Comparison of ENCODE assay signal across 1 cellular context in the genomic region with DNA sequence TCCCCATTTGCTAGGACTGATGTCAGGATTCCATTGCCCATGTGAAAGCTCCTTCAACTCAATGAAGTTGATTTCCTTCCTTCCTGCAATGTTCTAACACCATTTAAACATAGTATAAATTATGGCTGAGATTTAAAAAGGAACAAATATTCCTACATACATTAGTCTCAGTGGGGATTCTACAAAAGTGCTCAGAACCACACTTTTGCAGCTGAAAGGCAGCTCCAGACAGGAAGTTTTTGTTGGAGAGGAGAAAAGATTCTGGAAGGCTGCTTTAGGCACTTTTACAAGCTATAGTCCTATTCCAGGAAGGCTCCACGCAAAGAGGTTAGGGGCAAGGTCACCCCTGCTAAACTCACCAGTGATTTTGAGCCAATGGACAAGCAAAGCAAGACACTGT.
TF ChIP-seq lines count a peak whose summit lies in the region.

No MANE protein-coding gene starts in this region.

TF ChIP-seq in GM23338, 12 proteins besides CTCF, POLR2A, EP300 and RAD21 (continued from another document):
- TF ChIP-seq POLR2AphosphoS5 (IDR thresholded peaks at IDR 0.05; ENCODE audit: low read depth) (no peak), CREB1 (CRISPR knock-in tag; IDR thresholded peaks at IDR 0.05; ENCODE audit: low read depth) (no peak), JUNB (IDR thresholded peaks at IDR 0.05; ENCODE audit: unreplicated experiment) (no peak), ZNF114 (CRISPR knock-in tag; IDR thresholded peaks at IDR 0.05) (no peak), ZNF331 (CRISPR knock-in tag; IDR thresholded peaks at IDR 0.05; ENCODE audit: low read depth) (no peak), EZH2 (IDR thresholded peaks at IDR 0.05; ENCODE audit: low read depth, unreplicated experiment) (no peak), NANOG (IDR thresholded peaks at IDR 0.05; ENCODE audit: borderline replicate concordance) (no peak), ETS1 (IDR thresholded peaks at IDR 0.05) (no peak), STAT1 (IDR thresholded peaks at IDR 0.05; ENCODE audit: unreplicated experiment) (no peak)
- TF ChIP-seq, protein P1, sequence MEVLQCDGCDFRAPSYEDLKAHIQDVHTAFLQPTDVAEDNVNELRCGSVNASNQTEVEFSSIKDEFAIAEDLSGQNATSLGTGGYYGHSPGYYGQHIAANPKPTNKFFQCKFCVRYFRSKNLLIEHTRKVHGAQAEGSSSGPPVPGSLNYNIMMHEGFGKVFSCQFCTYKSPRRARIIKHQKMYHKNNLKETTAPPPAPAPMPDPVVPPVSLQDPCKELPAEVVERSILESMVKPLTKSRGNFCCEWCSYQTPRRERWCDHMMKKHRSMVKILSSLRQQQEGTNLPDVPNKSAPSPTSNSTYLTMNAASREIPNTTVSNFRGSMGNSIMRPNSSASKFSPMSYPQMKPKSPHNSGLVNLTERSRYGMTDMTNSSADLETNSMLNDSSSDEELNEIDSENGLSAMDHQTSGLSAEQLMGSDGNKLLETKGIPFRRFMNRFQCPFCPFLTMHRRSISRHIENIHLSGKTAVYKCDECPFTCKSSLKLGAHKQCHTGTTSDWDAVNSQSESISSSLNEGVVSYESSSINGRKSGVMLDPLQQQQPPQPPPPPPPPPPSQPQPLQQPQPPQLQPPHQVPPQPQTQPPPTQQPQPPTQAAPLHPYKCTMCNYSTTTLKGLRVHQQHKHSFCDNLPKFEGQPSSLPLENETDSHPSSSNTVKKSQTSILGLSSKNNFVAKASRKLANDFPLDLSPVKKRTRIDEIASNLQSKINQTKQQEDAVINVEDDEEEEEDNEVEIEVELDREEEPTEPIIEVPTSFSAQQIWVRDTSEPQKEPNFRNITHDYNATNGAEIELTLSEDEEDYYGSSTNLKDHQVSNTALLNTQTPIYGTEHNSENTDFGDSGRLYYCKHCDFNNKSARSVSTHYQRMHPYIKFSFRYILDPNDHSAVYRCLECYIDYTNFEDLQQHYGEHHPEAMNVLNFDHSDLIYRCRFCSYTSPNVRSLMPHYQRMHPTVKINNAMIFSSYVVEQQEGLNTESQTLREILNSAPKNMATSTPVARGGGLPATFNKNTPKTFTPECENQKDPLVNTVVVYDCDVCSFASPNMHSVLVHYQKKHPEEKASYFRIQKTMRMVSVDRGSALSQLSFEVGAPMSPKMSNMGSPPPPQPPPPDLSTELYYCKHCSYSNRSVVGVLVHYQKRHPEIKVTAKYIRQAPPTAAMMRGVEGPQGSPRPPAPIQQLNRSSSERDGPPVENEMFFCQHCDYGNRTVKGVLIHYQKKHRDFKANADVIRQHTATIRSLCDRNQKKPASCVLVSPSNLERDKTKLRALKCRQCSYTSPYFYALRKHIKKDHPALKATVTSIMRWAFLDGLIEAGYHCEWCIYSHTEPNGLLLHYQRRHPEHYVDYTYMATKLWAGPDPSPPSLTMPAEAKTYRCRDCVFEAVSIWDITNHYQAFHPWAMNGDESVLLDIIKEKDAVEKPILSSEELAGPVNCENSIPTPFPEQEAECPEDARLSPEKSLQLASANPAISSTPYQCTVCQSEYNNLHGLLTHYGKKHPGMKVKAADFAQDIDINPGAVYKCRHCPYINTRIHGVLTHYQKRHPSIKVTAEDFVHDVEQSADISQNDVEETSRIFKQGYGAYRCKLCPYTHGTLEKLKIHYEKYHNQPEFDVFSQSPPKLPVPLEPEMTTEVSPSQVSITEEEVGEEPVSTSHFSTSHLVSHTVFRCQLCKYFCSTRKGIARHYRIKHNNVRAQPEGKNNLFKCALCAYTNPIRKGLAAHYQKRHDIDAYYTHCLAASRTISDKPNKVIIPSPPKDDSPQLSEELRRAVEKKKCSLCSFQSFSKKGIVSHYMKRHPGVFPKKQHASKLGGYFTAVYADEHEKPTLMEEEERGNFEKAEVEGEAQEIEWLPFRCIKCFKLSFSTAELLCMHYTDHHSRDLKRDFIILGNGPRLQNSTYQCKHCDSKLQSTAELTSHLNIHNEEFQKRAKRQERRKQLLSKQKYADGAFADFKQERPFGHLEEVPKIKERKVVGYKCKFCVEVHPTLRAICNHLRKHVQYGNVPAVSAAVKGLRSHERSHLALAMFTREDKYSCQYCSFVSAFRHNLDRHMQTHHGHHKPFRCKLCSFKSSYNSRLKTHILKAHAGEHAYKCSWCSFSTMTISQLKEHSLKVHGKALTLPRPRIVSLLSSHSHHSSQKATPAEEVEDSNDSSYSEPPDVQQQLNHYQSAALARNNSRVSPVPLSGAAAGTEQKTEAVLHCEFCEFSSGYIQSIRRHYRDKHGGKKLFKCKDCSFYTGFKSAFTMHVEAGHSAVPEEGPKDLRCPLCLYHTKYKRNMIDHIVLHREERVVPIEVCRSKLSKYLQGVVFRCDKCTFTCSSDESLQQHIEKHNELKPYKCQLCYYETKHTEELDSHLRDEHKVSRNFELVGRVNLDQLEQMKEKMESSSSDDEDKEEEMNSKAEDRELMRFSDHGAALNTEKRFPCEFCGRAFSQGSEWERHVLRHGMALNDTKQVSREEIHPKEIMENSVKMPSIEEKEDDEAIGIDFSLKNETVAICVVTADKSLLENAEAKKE (CRISPR knock-in tag; IDR thresholded peaks at IDR 0.05): no peak
